Comparison of ENCODE assay signal across 19 cellular contexts in the genomic region with DNA sequence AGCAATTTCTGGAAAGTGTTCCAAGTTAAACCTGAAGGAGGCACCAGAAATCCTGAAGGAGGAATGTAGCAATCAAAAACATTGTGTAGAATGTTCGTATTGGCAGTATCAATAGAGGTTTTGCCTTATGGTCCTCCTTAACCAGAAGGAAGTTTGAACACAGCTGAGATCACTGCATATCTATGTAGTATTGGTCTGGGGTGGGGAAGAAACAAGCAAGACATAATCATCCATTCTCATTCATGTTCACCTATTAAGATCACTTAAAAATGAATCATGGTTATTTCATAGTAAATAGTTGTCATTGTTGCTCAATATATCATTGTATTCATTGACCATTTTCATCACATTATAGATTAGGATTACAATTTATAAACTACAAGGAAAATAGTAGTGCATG.
"Had no signal": no experiment of that assay in that cellular context is flagged by ENCODE, and none has a peak within 500 bp of the region (broad histone marks: within the 10 kb centered on the region; RNA-seq: fewer than 3 reads in every experiment).

No MANE protein-coding gene starts in this region.

- H3K4me2 ChIP-seq: hepatocyte had no signal

- H3K4me3 ChIP-seq: esophagus muscularis mucosa, hepatocyte, left ventricle myocardium inferior, right atrium auricular region, skin epidermis, transverse colon, vagina had no signal

- H3K9me3 ChIP-seq: vagina had no signal

- ATAC-seq: activated naive CD8-positive, alpha-beta T cell treated with anti-CD3 and anti-CD28 coated beads, Interleukin-2, amount 50 U/mL, for 24 hours; natural killer cell treated with Interleukin-12 subunit alpha and Interleukin-12 subunit beta and Interleukin-15 and Interleukin-18, amount 100 ng/mL, for 72 hours; stimulated activated naive CD8-positive, alpha-beta T cell treated with anti-CD3 and anti-CD28 coated beads, Interleukin-15, Interleukin-2, amounts not matched to agents 100 U/mL and 50 U/mL, for 24 hours had no signal

- H3K27me3 ChIP-seq: esophagus muscularis mucosa, hepatocyte, right atrium auricular region, transverse colon, vagina had no signal

- H3K4me1 ChIP-seq: left ventricle myocardium inferior, right atrium auricular region, transverse colon, vagina had no signal

- H3K79me2 ChIP-seq: hepatocyte had no signal

- DNase-seq: activated CD4-positive, alpha-beta T cell treated with anti-CD3 and anti-CD28 coated beads, Interleukin-2, amount 50 U/mL, for 48 hours; activated naive CD4-positive, alpha-beta T cell treated with anti-CD3 and anti-CD28 coated beads for 36 hours; activated naive CD8-positive, alpha-beta T cell treated with anti-CD3 and anti-CD28 coated beads, Interleukin-2, amount 50 U/mL, for 24 hours; activated T-cell treated with anti-CD3 and anti-CD28 coated beads, Interleukin-2, amount 50 U/mL, for 1 hour; aorta; kidney; left ventricle myocardium inferior; mesenchymal stem cell; stimulated activated CD4-positive, alpha-beta T cell treated with anti-CD3 and anti-CD28 coated beads, Interleukin-4, amount 100 ng/mL, for 4 hours; stimulated activated CD8-positive, alpha-beta memory T cell treated with anti-CD3 and anti-CD28 coated beads, Interleukin-4, amount 100 ng/mL, for 48 hours; stimulated activated naive CD8-positive, alpha-beta T cell treated with anti-CD3 and anti-CD28 coated beads, Interleukin-15, Interleukin-2, amounts not matched to agents 100 U/mL and 50 U/mL, for 24 hours; transverse colon; WERI-Rb-1 had no signal

- H2AFZ ChIP-seq: hepatocyte had no signal

- H3K27ac ChIP-seq: esophagus muscularis mucosa, hepatocyte, left ventricle myocardium inferior, right atrium auricular region, skin epidermis, transverse colon, vagina, WERI-Rb-1 had no signal

- H3K36me3 ChIP-seq: esophagus muscularis mucosa, right atrium auricular region, transverse colon, vagina, WERI-Rb-1 had no signal
